ENCODE assay signal across 17 cellular contexts in genomic region chr17:10031102-10031501, GRCh38.
A peak's percentile ranks its signal among the peaks of the same experiment; 100 is the strongest.
DNase-seq lines count a peak whose midpoint lies in the region; ATAC-seq lines count a peak whose summit lies in the region.
"Had no signal": no experiment of that assay in that cellular context is flagged by ENCODE, and none has a peak within 500 bp of the region (broad histone marks: within the 10 kb centered on the region; RNA-seq: fewer than 3 reads in every experiment).

No MANE protein-coding gene starts in this region.

- H3K9me3 Mint-ChIP-seq in activated naive CD8-positive, alpha-beta T cell treated with anti-CD3 and anti-CD28 coated beads, Interleukin-2, amount 50 U/mL, for 24 hours: no peaks in the 10 kb centered on the region
- H3K9me3 Mint-ChIP-seq: CD4-positive, alpha-beta T cell had no signal

- H3K36me3 Mint-ChIP-seq in activated naive CD8-positive, alpha-beta T cell treated with anti-CD3 and anti-CD28 coated beads, Interleukin-2, amount 50 U/mL, for 24 hours (ENCODE audit: low read depth): no peaks in the 10 kb centered on the region

- DNase-seq in COLO829 (ENCODE audit: low spot score): peak; percentile 63
- DNase-seq in islet precursor cell: peak; percentile 87
- peak; percentile 57 for DNase-seq in pons (ENCODE audit: low spot score)
- no peak for DNase-seq in stimulated activated CD4-positive, alpha-beta T cell treated with anti-CD3 and anti-CD28 coated beads, Interleukin-1b, Interleukin-23, amount 100 ng/mL, for 48 hours
- no peak for DNase-seq in activated naive CD4-positive, alpha-beta T cell treated with anti-CD3 and anti-CD28 coated beads, Interleukin-2, amount 50 U/mL, for 16 hours
- no peak for DNase-seq in SIG-M5 treated with dmso at 0.1 percent for 504 hours (lab: John Stamatoyannopoulos, UW; ENCODE audit: unreplicated experiment)
- DNase-seq in activated naive CD8-positive, alpha-beta T cell treated with anti-CD3 and anti-CD28 coated beads, Interleukin-2, amount 50 U/mL, for 24 hours: no peak
- DNase-seq: Calu3; CD4-positive, alpha-beta T cell; IMR-90; NCI-H1105 treated with DMSO at 0.1 percent for 48 hours; NCI-H1694 treated with DMSO at 0.1 percent for 48 hours; NCI-H226; NCI-H524 treated with DMSO at 0.1 percent for 48 hours; SHP77 had no signal

- H3K4me3 Mint-ChIP-seq in activated naive CD8-positive, alpha-beta T cell treated with anti-CD3 and anti-CD28 coated beads, Interleukin-2, amount 50 U/mL, for 24 hours: no peak overlapping the region
- H3K4me3 Mint-ChIP-seq: CD4-positive, alpha-beta T cell had no signal

- H3K27ac Mint-ChIP-seq in activated naive CD8-positive, alpha-beta T cell treated with anti-CD3 and anti-CD28 coated beads, Interleukin-2, amount 50 U/mL, for 24 hours: no peak overlapping the region
- H3K27ac Mint-ChIP-seq: CD4-positive, alpha-beta T cell had no signal

- H3K27me3 Mint-ChIP-seq in activated naive CD8-positive, alpha-beta T cell treated with anti-CD3 and anti-CD28 coated beads, Interleukin-2, amount 50 U/mL, for 24 hours: no peaks in the 10 kb centered on the region
- H3K27me3 Mint-ChIP-seq: CD4-positive, alpha-beta T cell had no signal

- H3K4me1 Mint-ChIP-seq in activated naive CD8-positive, alpha-beta T cell treated with anti-CD3 and anti-CD28 coated beads, Interleukin-2, amount 50 U/mL, for 24 hours: no peaks in the 10 kb centered on the region

- ATAC-seq in activated naive CD8-positive, alpha-beta T cell treated with anti-CD3 and anti-CD28 coated beads, Interleukin-2, amount 50 U/mL, for 24 hours: no peak
- ATAC-seq: Panc1 had no signal

- H3K27ac ChIP-seq in angular gyrus (ENCODE audit: low read depth, low read length): peak overlapping the region; percentile 72

Comparison
In these comparisons a context has a peak if more than half of its experiments do, and no peak if none do; other contexts are left out.
1. DNase-seq: peak in COLO829 (single experiment), islet precursor cell (single experiment) and pons (single experiment); none in stimulated activated CD4-positive, alpha-beta T cell treated with anti-CD3 and anti-CD28 coated beads, Interleukin-1b, Interleukin-23, amount 100 ng/mL, for 48 hours (single experiment), activated naive CD4-positive, alpha-beta T cell treated with anti-CD3 and anti-CD28 coated beads, Interleukin-2, amount 50 U/mL, for 16 hours (single experiment), SIG-M5 treated with dmso at 0.1 percent for 504 hours (single experiment) and activated naive CD8-positive, alpha-beta T cell treated with anti-CD3 and anti-CD28 coated beads, Interleukin-2, amount 50 U/mL, for 24 hours (single experiment).